Comparison of ENCODE assay signal across 9 cellular contexts in genomic region chr1:225848044-225848955, GRCh38. TPM values are rescaled to one million over a fixed set of nuclear protein-coding genes. Genes with fewer than 3 reads are reported as not detected.
DNase-seq lines count a peak whose midpoint lies in the region; ATAC-seq, FAIRE-seq and TF ChIP-seq lines count a peak whose summit lies in the region.
"Had no signal": no experiment of that assay in that cellular context is flagged by ENCODE, and none has a peak within 500 bp of the region (broad histone marks: within the 10 kb centered on the region; RNA-seq: fewer than 3 reads in every experiment).

No MANE protein-coding gene starts in this region.

- peak overlapping the region; percentile 70 for H3K4me3 Mint-ChIP-seq in activated naive CD4-positive, alpha-beta T cell treated with anti-CD3 and anti-CD28 coated beads, Interleukin-2, amount 50 U/mL, for 24 hours
- H3K4me3 Mint-ChIP-seq in natural killer cell: peak overlapping the region; percentile 81

- H3K4me1 Mint-ChIP-seq in activated naive CD4-positive, alpha-beta T cell treated with anti-CD3 and anti-CD28 coated beads, Interleukin-2, amount 50 U/mL, for 24 hours: peaks cover 53% of the 10 kb centered on the region
- peaks cover 40 to 65% of the 10 kb centered on the region in 2 donors for H3K4me1 Mint-ChIP-seq in natural killer cell

- H3K4me3 ChIP-seq in coronary artery: no peak overlapping the region

- TF ChIP-seq POLR2A in GM12891 (IDR thresholded peaks at IDR 0.05; ENCODE audit: low read depth, low read length): no peak

- peaks cover 8% of the 10 kb centered on the region for H3K36me3 Mint-ChIP-seq in activated naive CD4-positive, alpha-beta T cell treated with anti-CD3 and anti-CD28 coated beads, Interleukin-2, amount 50 U/mL, for 24 hours
- H3K36me3 Mint-ChIP-seq in natural killer cell: no peaks in the 10 kb centered on the region

- ATAC-seq in GM19467 (IDR thresholded peaks at IDR 0.05; ENCODE audit: unreplicated experiment): peak; percentile 57
- peak; percentile 51 for ATAC-seq in HG03457 (IDR thresholded peaks at IDR 0.05; ENCODE audit: unreplicated experiment)
- ATAC-seq in natural killer cell: peak; percentile 76 to 81 (median 78)

- no peaks in the 10 kb centered on the region for H3K27me3 Mint-ChIP-seq in activated naive CD4-positive, alpha-beta T cell treated with anti-CD3 and anti-CD28 coated beads, Interleukin-2, amount 50 U/mL, for 24 hours
- H3K27me3 Mint-ChIP-seq in natural killer cell (ENCODE audit: low read depth in 2 of 2): no peaks in the 10 kb centered on the region

- intact Hi-C loops in natural killer cell (cut with micrococcal nuclease): loop anchor here (10.0 kb wide), 1 partner anchor 127 kb away; no protein-coding TSS in a partner anchor

- DNase-seq in GM12891 (ENCODE audit: insufficient read length, low spot score) (peak; percentile 43), natural killer cell (no peak), NCI-H187 treated with DMSO at 0.1 percent for 48 hours (lab: John Stamatoyannopoulos, UW) (no peak), coronary artery (ENCODE audit: low spot score) (no peak)
- DNase-seq in stimulated activated CD4-positive, alpha-beta T cell treated with anti-CD3 and anti-CD28 coated beads, Interleukin-4, amount 100 ng/mL, for 24 hours: no peak

- no peaks in the 10 kb centered on the region for H3K9me3 Mint-ChIP-seq in activated naive CD4-positive, alpha-beta T cell treated with anti-CD3 and anti-CD28 coated beads, Interleukin-2, amount 50 U/mL, for 24 hours
- no peaks in the 10 kb centered on the region for H3K9me3 Mint-ChIP-seq in natural killer cell

- peak; percentile 87 for FAIRE-seq in GM12891 (lab: Jason Lieb, UNC)

- peak overlapping the region; percentile 76 for H3K27ac Mint-ChIP-seq in activated naive CD4-positive, alpha-beta T cell treated with anti-CD3 and anti-CD28 coated beads, Interleukin-2, amount 50 U/mL, for 24 hours
- peak overlapping the region; percentile 88 to 95 for H3K27ac Mint-ChIP-seq in natural killer cell

- TF ChIP-seq CTCF in natural killer cell (IDR thresholded peaks at IDR 0.05) (no peak), coronary artery (IDR thresholded peaks at IDR 0.05) (no peak)

- H3K27ac ChIP-seq in coronary artery: no peak overlapping the region

TF ChIP-seq in GM12891, 5 proteins besides CTCF, POLR2A, EP300 and RAD21:
- no peak for TF ChIP-seq TAF1 (IDR thresholded peaks at IDR 0.05; ENCODE audit: low read depth, low read length)
- peak; percentile 90 for TF ChIP-seq POU2F2 (IDR thresholded peaks at IDR 0.05; ENCODE audit: low read depth, low read length)
- TF ChIP-seq SPI1 (IDR thresholded peaks at IDR 0.05; ENCODE audit: low read depth, low read length): peak; percentile 98

RNA-seq across cellular contexts. Expression of gene TMEM63A, which starts 33.9 kb away (rescaled TPM):
- 9.0 TPM for polyA plus RNA-seq in GM12891 (2012; ENCODE audit: low read depth, missing spikeins)
- 100 to 1,000 TPM; 101 to 166 (median 113) TPM for total RNA-seq in natural killer cell

RNA-seq across cellular contexts. Expression of gene EPHX1, which starts 38.4 kb away (rescaled TPM):
- 1.1 TPM for polyA plus RNA-seq in GM12891 (2012; ENCODE audit: low read depth, missing spikeins)
- 1 to 10 TPM; 1.1 to 2.3 (median 1.5) TPM for total RNA-seq in natural killer cell

RNA-seq across cellular contexts. Expression of gene LEFTY1, which starts 40.6 kb away (rescaled TPM):
- 0.06 TPM for polyA plus RNA-seq in GM12891 (2012; ENCODE audit: low read depth, missing spikeins)
- not detected for total RNA-seq in natural killer cell
- total RNA-seq: fibroblast of lung had no signal
- polyA plus RNA-seq: fibroblast of lung had no signal
